ENCODE assay signal across 20 cellular contexts in the genomic region with DNA sequence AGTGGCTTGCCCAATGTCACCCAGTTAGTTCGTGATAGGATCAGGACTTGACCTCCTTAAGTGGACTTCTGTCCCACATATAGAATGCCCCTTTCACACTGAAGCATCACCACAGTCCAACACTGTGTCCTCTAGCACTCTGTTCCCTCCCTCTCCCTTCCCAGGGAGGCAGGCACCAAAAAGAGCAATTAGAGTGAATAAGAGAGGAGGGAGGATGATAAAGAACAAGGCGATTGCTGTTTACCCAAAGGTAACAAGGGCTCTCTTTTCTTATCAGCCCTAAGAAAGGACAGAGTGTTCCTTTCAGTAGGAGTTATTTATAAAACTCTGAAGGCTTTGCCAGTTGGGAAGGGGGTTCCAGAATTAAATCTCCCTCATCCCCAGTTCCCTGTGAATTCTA.
DNase-seq lines count a peak whose midpoint lies in the region; ATAC-seq and TF ChIP-seq lines count a peak whose summit lies in the region.
"Had no signal": no experiment of that assay in that cellular context is flagged by ENCODE, and none has a peak within 500 bp of the region (broad histone marks: within the 10 kb centered on the region; RNA-seq: fewer than 3 reads in every experiment).

No MANE protein-coding gene starts in this region.

- CTCF ChIA-PET in MCF 10A (lab: Yijun Ruan, JAX) = no interaction called here

- no peak overlapping the region for H3K4me2 ChIP-seq in GM23338

- no peaks in the 10 kb centered on the region for H3K27me3 Mint-ChIP-seq in GM23338 (ENCODE audit: insufficient read depth, low read depth, poor library complexity)
- H3K27me3 Mint-ChIP-seq in nephron progenitor cell (ENCODE audit: low read depth, poor library complexity) = peaks cover 4% of the 10 kb centered on the region
- no peaks in the 10 kb centered on the region for H3K27me3 Mint-ChIP-seq in stimulated activated memory B cell treated with anti-CD40 and anti-IgM and Interleukin-4, amounts not matched to agents 10 μg/mL and 1 μg/mL and 100 μg/mL, for 72 hours
- H3K27me3 Mint-ChIP-seq in MCF 10A (ENCODE audit: insufficient read depth, unreplicated experiment) = no peaks in the 10 kb centered on the region
- H3K27me3 Mint-ChIP-seq: CD4-positive, alpha-beta T cell had no signal

- H3K4me3 ChIP-seq in GM23338 (no peak overlapping the region), ectodermal cell (ENCODE audit: insufficient read depth, low read depth, low read length) (no peak overlapping the region), BE2C (ENCODE audit: low read depth, low read length) (no peak overlapping the region)
- H3K4me3 ChIP-seq: GM12878, K562 had no signal

- WGBS in ectodermal cell, 2 experiments = 67 to 69% methylated on average over 2 of the region's 2 CpGs

- H3K36me3 Mint-ChIP-seq in GM23338 (ENCODE audit: low read depth) = no peaks in the 10 kb centered on the region
- no peaks in the 10 kb centered on the region for H3K36me3 Mint-ChIP-seq in nephron progenitor cell (ENCODE audit: low read depth)
- H3K36me3 Mint-ChIP-seq in stimulated activated memory B cell treated with anti-CD40 and anti-IgM and Interleukin-4, amounts not matched to agents 10 μg/mL and 1 μg/mL and 100 μg/mL, for 72 hours = peaks cover 8% of the 10 kb centered on the region
- H3K36me3 Mint-ChIP-seq in MCF 10A (ENCODE audit: insufficient read depth, unreplicated experiment) = no peaks in the 10 kb centered on the region

- no peak for ATAC-seq in GM23338
- ATAC-seq in stimulated activated memory B cell treated with anti-CD40 and anti-IgM and Interleukin-4, amounts not matched to agents 10 μg/mL and 1 μg/mL and 100 μg/mL, for 72 hours = no peak
- ATAC-seq: K562 had no signal

- no peaks in the 10 kb centered on the region for H3K9me3 ChIP-seq in ectodermal cell (ENCODE audit: control insufficient read depth, low read length)
- no peaks in the 10 kb centered on the region for H3K9me3 ChIP-seq in BE2C

- no TSS peak for BruUV-seq in MCF 10A (replicated peaks; lab: Mats Ljungman, UMichigan)

- H3K4me1 ChIP-seq in GM23338 (ENCODE audit: insufficient read depth) (peaks cover 14% of the 10 kb centered on the region), ectodermal cell (ENCODE audit: control insufficient read depth, insufficient read depth, low read length) (peaks cover 16% of the 10 kb centered on the region), BE2C (peaks cover 6% of the 10 kb centered on the region)

- H3K9me3 Mint-ChIP-seq in GM23338 (no peaks in the 10 kb centered on the region), nephron progenitor cell (no peaks in the 10 kb centered on the region), MCF 10A (ENCODE audit: unreplicated experiment) (no peaks in the 10 kb centered on the region)
- peaks cover 9% of the 10 kb centered on the region for H3K9me3 Mint-ChIP-seq in stimulated activated memory B cell treated with anti-CD40 and anti-IgM and Interleukin-4, amounts not matched to agents 10 μg/mL and 1 μg/mL and 100 μg/mL, for 72 hours
- H3K9me3 Mint-ChIP-seq: CD4-positive, alpha-beta T cell had no signal

- H4K20me1 ChIP-seq in GM23338 (replicated peaks; ENCODE audit: insufficient read depth) = no peaks in the 10 kb centered on the region

- H3K4me3 Mint-ChIP-seq in GM23338 (no peak overlapping the region), nephron progenitor cell (no peak overlapping the region), MCF 10A (ENCODE audit: unreplicated experiment) (no peak overlapping the region)
- H3K4me3 Mint-ChIP-seq in stimulated activated memory B cell treated with anti-CD40 and anti-IgM and Interleukin-4, amounts not matched to agents 10 μg/mL and 1 μg/mL and 100 μg/mL, for 72 hours = no peak overlapping the region
- H3K4me3 Mint-ChIP-seq: CD4-positive, alpha-beta T cell had no signal

- H3K79me2 ChIP-seq in GM23338 (replicated peaks; ENCODE audit: insufficient read depth) = no peaks in the 10 kb centered on the region

- DNase-seq in GM23338 (ENCODE audit: low spot score) (no peak), nephron progenitor cell (no peak), MCF 10A (ENCODE audit: unreplicated experiment) (no peak), BE2C (no peak), globus pallidus (ENCODE audit: low spot score) (no peak)
- DNase-seq: CD4-positive, alpha-beta T cell; DMS53; EL; GOT3; NCI-H1105; NCI-H1694; NCI-H2081 treated with DMSO at 0.1 percent for 48 hours; NCI-H2227 treated with DMSO at 0.1 percent for 48 hours; NCI-H510A treated with DMSO at 0.1 percent for 48 hours; NCI-H774; SHP77 had no signal

- TF ChIP-seq CTCF in GM23338 (conservative IDR thresholded peaks at IDR 0.05; ENCODE audit: low read depth in 2 of 2) (no peak), nephron progenitor cell (IDR thresholded peaks at IDR 0.05) (no peak), MCF 10A (IDR thresholded peaks at IDR 0.05; ENCODE audit: unreplicated experiment) (no peak), BE2C (IDR thresholded peaks at IDR 0.05; ENCODE audit: low read depth, low read length) (no peak)

- no peak overlapping the region; the same call in 1 of the 2 replicates for H2AFZ ChIP-seq in GM23338

- H3K27ac ChIP-seq in GM23338 (ENCODE audit: low read depth) = no peak overlapping the region
- H3K27ac ChIP-seq in ectodermal cell (ENCODE audit: insufficient read depth, low read depth, low read length, poor library complexity, severe bottlenecking) = peak overlapping the region; percentile 4

- no peaks in the 10 kb centered on the region for H3F3A ChIP-seq in GM23338 (replicated peaks; ENCODE audit: low read depth)

- intact Hi-C loops in MCF 10A (cut with micrococcal nuclease) = no loop called here

- no peaks in the 10 kb centered on the region for H3K36me3 ChIP-seq in GM23338 (ENCODE audit: insufficient read depth)
- no peaks in the 10 kb centered on the region for H3K36me3 ChIP-seq in ectodermal cell (ENCODE audit: control insufficient read depth, insufficient read depth, low read length)
- no peaks in the 10 kb centered on the region for H3K36me3 ChIP-seq in BE2C

- H3K27me3 ChIP-seq in GM23338 (ENCODE audit: insufficient read depth) = no peaks in the 10 kb centered on the region
- no peaks in the 10 kb centered on the region for H3K27me3 ChIP-seq in ectodermal cell (ENCODE audit: control insufficient read depth, insufficient read depth, low read length, poor library complexity, severe bottlenecking)
- H3K27me3 ChIP-seq in BE2C = no peaks in the 10 kb centered on the region

- POLR2A ChIA-PET in MCF 10A (lab: Yijun Ruan, JAX) = no interaction called here

- peaks cover 15% of the 10 kb centered on the region for H3K4me1 Mint-ChIP-seq in GM23338
- peaks cover 23% of the 10 kb centered on the region for H3K4me1 Mint-ChIP-seq in nephron progenitor cell
- peaks cover 23% of the 10 kb centered on the region for H3K4me1 Mint-ChIP-seq in stimulated activated memory B cell treated with anti-CD40 and anti-IgM and Interleukin-4, amounts not matched to agents 10 μg/mL and 1 μg/mL and 100 μg/mL, for 72 hours
- H3K4me1 Mint-ChIP-seq in MCF 10A (ENCODE audit: insufficient read depth, unreplicated experiment) = no peaks in the 10 kb centered on the region

- peaks cover 4% of the 10 kb centered on the region for H3K9me2 ChIP-seq in GM23338 (ENCODE audit: insufficient read depth)

- H3K27ac Mint-ChIP-seq in GM23338 (peak overlapping the region; percentile 29; the same call in 1 of the 2 replicates), nephron progenitor cell (peak overlapping the region; percentile 84), MCF 10A (ENCODE audit: low read depth, unreplicated experiment) (no peak overlapping the region)
- H3K27ac Mint-ChIP-seq in stimulated activated memory B cell treated with anti-CD40 and anti-IgM and Interleukin-4, amounts not matched to agents 10 μg/mL and 1 μg/mL and 100 μg/mL, for 72 hours = peak overlapping the region; percentile 48
- H3K27ac Mint-ChIP-seq: CD4-positive, alpha-beta T cell had no signal

TF ChIP-seq in GM23338, 12 proteins besides CTCF, POLR2A, EP300 and RAD21 (continues in another document):
- TF ChIP-seq, protein P1, sequence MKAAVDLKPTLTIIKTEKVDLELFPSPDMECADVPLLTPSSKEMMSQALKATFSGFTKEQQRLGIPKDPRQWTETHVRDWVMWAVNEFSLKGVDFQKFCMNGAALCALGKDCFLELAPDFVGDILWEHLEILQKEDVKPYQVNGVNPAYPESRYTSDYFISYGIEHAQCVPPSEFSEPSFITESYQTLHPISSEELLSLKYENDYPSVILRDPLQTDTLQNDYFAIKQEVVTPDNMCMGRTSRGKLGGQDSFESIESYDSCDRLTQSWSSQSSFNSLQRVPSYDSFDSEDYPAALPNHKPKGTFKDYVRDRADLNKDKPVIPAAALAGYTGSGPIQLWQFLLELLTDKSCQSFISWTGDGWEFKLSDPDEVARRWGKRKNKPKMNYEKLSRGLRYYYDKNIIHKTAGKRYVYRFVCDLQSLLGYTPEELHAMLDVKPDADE (IDR thresholded peaks at IDR 0.05) = no peak
- no peak for TF ChIP-seq ZNF114 (CRISPR knock-in tag; IDR thresholded peaks at IDR 0.05)
- TF ChIP-seq CREB1 (CRISPR knock-in tag; IDR thresholded peaks at IDR 0.05; ENCODE audit: low read depth) = no peak
- TF ChIP-seq STAT1 (IDR thresholded peaks at IDR 0.05; ENCODE audit: unreplicated experiment) = no peak
- TF ChIP-seq, protein P2, sequence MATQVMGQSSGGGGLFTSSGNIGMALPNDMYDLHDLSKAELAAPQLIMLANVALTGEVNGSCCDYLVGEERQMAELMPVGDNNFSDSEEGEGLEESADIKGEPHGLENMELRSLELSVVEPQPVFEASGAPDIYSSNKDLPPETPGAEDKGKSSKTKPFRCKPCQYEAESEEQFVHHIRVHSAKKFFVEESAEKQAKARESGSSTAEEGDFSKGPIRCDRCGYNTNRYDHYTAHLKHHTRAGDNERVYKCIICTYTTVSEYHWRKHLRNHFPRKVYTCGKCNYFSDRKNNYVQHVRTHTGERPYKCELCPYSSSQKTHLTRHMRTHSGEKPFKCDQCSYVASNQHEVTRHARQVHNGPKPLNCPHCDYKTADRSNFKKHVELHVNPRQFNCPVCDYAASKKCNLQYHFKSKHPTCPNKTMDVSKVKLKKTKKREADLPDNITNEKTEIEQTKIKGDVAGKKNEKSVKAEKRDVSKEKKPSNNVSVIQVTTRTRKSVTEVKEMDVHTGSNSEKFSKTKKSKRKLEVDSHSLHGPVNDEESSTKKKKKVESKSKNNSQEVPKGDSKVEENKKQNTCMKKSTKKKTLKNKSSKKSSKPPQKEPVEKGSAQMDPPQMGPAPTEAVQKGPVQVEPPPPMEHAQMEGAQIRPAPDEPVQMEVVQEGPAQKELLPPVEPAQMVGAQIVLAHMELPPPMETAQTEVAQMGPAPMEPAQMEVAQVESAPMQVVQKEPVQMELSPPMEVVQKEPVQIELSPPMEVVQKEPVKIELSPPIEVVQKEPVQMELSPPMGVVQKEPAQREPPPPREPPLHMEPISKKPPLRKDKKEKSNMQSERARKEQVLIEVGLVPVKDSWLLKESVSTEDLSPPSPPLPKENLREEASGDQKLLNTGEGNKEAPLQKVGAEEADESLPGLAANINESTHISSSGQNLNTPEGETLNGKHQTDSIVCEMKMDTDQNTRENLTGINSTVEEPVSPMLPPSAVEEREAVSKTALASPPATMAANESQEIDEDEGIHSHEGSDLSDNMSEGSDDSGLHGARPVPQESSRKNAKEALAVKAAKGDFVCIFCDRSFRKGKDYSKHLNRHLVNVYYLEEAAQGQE (IDR thresholded peaks at IDR 0.05; ENCODE audit: unreplicated experiment) = no peak
- no peak for TF ChIP-seq NANOG (IDR thresholded peaks at IDR 0.05; ENCODE audit: borderline replicate concordance)
- TF ChIP-seq ZNF331 (CRISPR knock-in tag; IDR thresholded peaks at IDR 0.05; ENCODE audit: low read depth) = no peak
